In genomic region chr9:37617837-37618236, GRCh38 we compare ENCODE assay signal across 1 cellular context.
TF ChIP-seq lines count a peak whose summit lies in the region.

No MANE protein-coding gene starts in this region.

TF ChIP-seq in IMR-90, 13 proteins besides CTCF, POLR2A, EP300 and RAD21 (continued from another document):
- TF ChIP-seq ELK1 (IDR thresholded peaks at IDR 0.05; ENCODE audit: borderline replicate concordance, low read depth, low read length) = no peak
- TF ChIP-seq CEBPB (IDR thresholded peaks at IDR 0.05; ENCODE audit: low read depth, low read length) = no peak
- no peak for TF ChIP-seq BHLHE40 (IDR thresholded peaks at IDR 0.05; ENCODE audit: low read depth, low read length)
- no peak for TF ChIP-seq MAZ (IDR thresholded peaks at IDR 0.05; ENCODE audit: borderline replicate concordance, low read depth, low read length)
- TF ChIP-seq FOS (IDR thresholded peaks at IDR 0.05; ENCODE audit: low read depth, low read length) = no peak
- TF ChIP-seq RFX5 (IDR thresholded peaks at IDR 0.05; ENCODE audit: low read depth, low read length) = no peak
- no peak for TF ChIP-seq CHD1 (IDR thresholded peaks at IDR 0.05; ENCODE audit: low read depth, low read length)
- TF ChIP-seq MAFK (IDR thresholded peaks at IDR 0.05; ENCODE audit: low read depth, low read length) = no peak
- TF ChIP-seq RCOR1 (IDR thresholded peaks at IDR 0.05; ENCODE audit: insufficient replicate concordance, low read length) = no peak
